32 cellular contexts compared by ENCODE assay signal in the genomic region with DNA sequence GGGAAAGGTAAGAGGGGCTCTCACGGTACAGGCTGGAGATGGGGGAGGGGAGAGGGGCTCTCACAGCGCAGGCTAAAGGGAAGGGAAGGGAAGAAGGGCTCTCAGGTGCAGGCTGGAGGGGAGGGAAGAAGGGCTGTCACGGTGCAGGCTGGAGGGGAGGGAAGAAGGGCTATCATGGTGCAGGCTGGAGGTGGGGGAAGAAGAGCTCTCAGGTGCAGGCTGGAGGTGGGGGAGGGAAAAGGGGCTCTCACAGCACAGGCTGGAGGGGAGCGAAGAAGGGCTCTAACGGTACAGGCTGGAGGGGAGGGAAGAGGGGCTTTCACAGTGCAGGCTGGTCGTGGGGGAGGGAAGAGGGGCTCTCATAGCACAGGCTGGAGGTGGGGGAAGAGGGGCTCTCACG. TPM values are rescaled to one million over a fixed set of nuclear protein-coding genes. Genes with fewer than 3 reads are reported as not detected.
"Had no signal": no experiment of that assay in that cellular context is flagged by ENCODE, and none has a peak within 500 bp of the region (broad histone marks: within the 10 kb centered on the region; RNA-seq: fewer than 3 reads in every experiment).

No MANE protein-coding gene starts in this region.

- H3K4me3 Mint-ChIP-seq: activated CD4-positive, alpha-beta memory T cell treated with anti-CD3 and anti-CD28 coated beads, Interleukin-2, amount 10 ng/mL, durations not matched to agents 7 days and 5 days; activated CD4-positive, alpha-beta T cell treated with anti-CD3 and anti-CD28 coated beads, Interleukin-2, amount 10 ng/mL, durations not matched to agents 7 days and 5 days; activated T-cell treated with anti-CD3 and anti-CD28 coated beads, Interleukin-2, amount 50 U/mL, for 24 hours; natural killer cell treated with Interleukin-12 subunit alpha and Interleukin-12 subunit beta and Interleukin-15 and Interleukin-18, amount 100 ng/mL, for 72 hours; T-helper 1 cell treated with Interleukin-12 subunit alpha and Interleukin-12 subunit beta and Interleukin-4 antibody, amounts not matched to agents 30 μg/mL and 1 μg/mL, for 36 hours had no signal

- H3K27me3 Mint-ChIP-seq: activated CD4-positive, alpha-beta memory T cell treated with anti-CD3 and anti-CD28 coated beads, Interleukin-2, amount 10 ng/mL, durations not matched to agents 7 days and 5 days; activated CD4-positive, alpha-beta T cell treated with anti-CD3 and anti-CD28 coated beads, Interleukin-2, amount 10 ng/mL, durations not matched to agents 7 days and 5 days had no signal

- H3K4me3 ChIP-seq: breast epithelium, heart left ventricle, left ventricle myocardium inferior, lung, ovary, right lobe of liver, stomach, thyroid gland, upper lobe of left lung, vagina had no signal

- H3K9me3 ChIP-seq: ovary, right lobe of liver, thyroid gland, vagina had no signal

- H3K36me3 ChIP-seq: breast epithelium, heart left ventricle, left ventricle myocardium inferior, ovary, right lobe of liver, stomach, thyroid gland, upper lobe of left lung, vagina, WERI-Rb-1 had no signal

- H3K36me3 Mint-ChIP-seq: natural killer cell treated with Interleukin-12 subunit alpha and Interleukin-12 subunit beta and Interleukin-15 and Interleukin-18, amount 100 ng/mL, for 72 hours had no signal

- H3K27ac Mint-ChIP-seq: activated CD4-positive, alpha-beta memory T cell treated with anti-CD3 and anti-CD28 coated beads, Interleukin-2, amount 10 ng/mL, durations not matched to agents 7 days and 5 days; activated CD4-positive, alpha-beta T cell treated with anti-CD3 and anti-CD28 coated beads, Interleukin-2, amount 10 ng/mL, durations not matched to agents 7 days and 5 days; activated T-cell treated with anti-CD3 and anti-CD28 coated beads, Interleukin-2, amount 50 U/mL, for 24 hours; natural killer cell treated with Interleukin-12 subunit alpha and Interleukin-12 subunit beta and Interleukin-15 and Interleukin-18, amount 100 ng/mL, for 72 hours; progenitor cell of endocrine pancreas; T-helper 1 cell treated with Interleukin-12 subunit alpha and Interleukin-12 subunit beta and Interleukin-4 antibody, amounts not matched to agents 30 μg/mL and 1 μg/mL, for 36 hours had no signal

- H3K27me3 ChIP-seq: foreskin keratinocyte, ovary, right lobe of liver, thyroid gland, upper lobe of left lung, vagina had no signal

- DNase-seq: activated CD4-positive, alpha-beta memory T cell treated with anti-CD3 and anti-CD28 coated beads, Interleukin-2, amount 10 ng/mL, durations not matched to agents 7 days and 5 days; activated CD4-positive, alpha-beta T cell treated with anti-CD3 and anti-CD28 coated beads, Interleukin-2, amount 10 ng/mL, durations not matched to agents 7 days and 5 days; activated CD4-positive, CD25-positive, alpha-beta regulatory T cell treated with anti-CD3 and anti-CD28 coated beads, Interleukin-2, amount 50 U/mL, for 72 hours; activated CD8-positive, alpha-beta memory T cell treated with anti-CD3 and anti-CD28 coated beads, Interleukin-2, amount 50 U/mL, for 48 hours; activated gamma-delta T cell; activated naive CD4-positive, alpha-beta T cell treated with anti-CD3 and anti-CD28 coated beads, Interleukin-2, amount 50 U/mL, for 16 hours; activated T-cell treated with anti-CD3 and anti-CD28 coated beads, Interleukin-2, amount 50 U/mL, for 24 hours; central memory CD4-positive, alpha-beta T cell; foreskin keratinocyte; heart left ventricle; kidney glomerular epithelial cell; left ventricle myocardium inferior; mesendoderm; ovary; right lobe of liver; stimulated activated CD4-positive, alpha-beta T cell treated with anti-CD3 and anti-CD28 coated beads, Interleukin-2, amount 100 ng/mL, for 48 hours; stomach; T1000; thyroid gland; WERI-Rb-1 had no signal

- H3K9me3 Mint-ChIP-seq: activated CD4-positive, alpha-beta memory T cell treated with anti-CD3 and anti-CD28 coated beads, Interleukin-2, amount 10 ng/mL, durations not matched to agents 7 days and 5 days; activated T-cell treated with anti-CD3 and anti-CD28 coated beads, Interleukin-2, amount 50 U/mL, for 24 hours; natural killer cell treated with Interleukin-12 subunit alpha and Interleukin-12 subunit beta and Interleukin-15 and Interleukin-18, amount 100 ng/mL, for 72 hours; T-helper 1 cell treated with Interleukin-12 subunit alpha and Interleukin-12 subunit beta and Interleukin-4 antibody, amounts not matched to agents 30 μg/mL and 1 μg/mL, for 36 hours had no signal

- ATAC-seq: foreskin keratinocyte, heart left ventricle had no signal

- H3K27ac ChIP-seq: breast epithelium, foreskin keratinocyte, heart left ventricle, left ventricle myocardium inferior, ovary, right lobe of liver, stomach, thyroid gland, upper lobe of left lung, vagina, WERI-Rb-1 had no signal

- H3K4me1 ChIP-seq: breast epithelium, foreskin keratinocyte, heart left ventricle, left ventricle myocardium inferior, right lobe of liver, stomach, thyroid gland, vagina had no signal

RNA-seq across cellular contexts. Expression of gene SLC6A18, which starts 4.6 kb away (rescaled TPM):
- total RNA-seq: activated CD4-positive, alpha-beta memory T cell treated with anti-CD3 and anti-CD28 coated beads, Interleukin-2, amount 10 ng/mL, durations not matched to agents 7 days and 5 days; activated CD4-positive, alpha-beta T cell treated with anti-CD3 and anti-CD28 coated beads, Interleukin-2, amount 10 ng/mL, durations not matched to agents 7 days and 5 days; breast epithelium; endothelial cell of umbilical vein; foreskin keratinocyte; heart left ventricle; left ventricle myocardium inferior; lung; mononuclear cell; natural killer cell treated with Interleukin-12 subunit alpha and Interleukin-12 subunit beta and Interleukin-15 and Interleukin-18, amount 100 ng/mL, for 72 hours; ovary; progenitor cell of endocrine pancreas; renal cortical epithelial cell; right lobe of liver; skeletal muscle tissue; stomach; thyroid gland; upper lobe of left lung; vagina had no signal
- polyA plus RNA-seq: endothelial cell of umbilical vein, esophagus, foreskin keratinocyte, heart left ventricle, lung, ovary, stomach had no signal

RNA-seq across cellular contexts. Expression of gene SLC6A19, which starts 28.4 kb away (rescaled TPM):
- total RNA-seq: activated CD4-positive, alpha-beta memory T cell treated with anti-CD3 and anti-CD28 coated beads, Interleukin-2, amount 10 ng/mL, durations not matched to agents 7 days and 5 days; activated CD4-positive, alpha-beta T cell treated with anti-CD3 and anti-CD28 coated beads, Interleukin-2, amount 10 ng/mL, durations not matched to agents 7 days and 5 days; breast epithelium; endothelial cell of umbilical vein; foreskin keratinocyte; heart left ventricle; left ventricle myocardium inferior; mononuclear cell; natural killer cell treated with Interleukin-12 subunit alpha and Interleukin-12 subunit beta and Interleukin-15 and Interleukin-18, amount 100 ng/mL, for 72 hours; renal cortical epithelial cell; thyroid gland; vagina had no signal
- polyA plus RNA-seq: endothelial cell of umbilical vein, esophagus, foreskin keratinocyte, heart left ventricle, lung, ovary had no signal
